ENCODE assay signal across 20 cellular contexts in the genomic region with DNA sequence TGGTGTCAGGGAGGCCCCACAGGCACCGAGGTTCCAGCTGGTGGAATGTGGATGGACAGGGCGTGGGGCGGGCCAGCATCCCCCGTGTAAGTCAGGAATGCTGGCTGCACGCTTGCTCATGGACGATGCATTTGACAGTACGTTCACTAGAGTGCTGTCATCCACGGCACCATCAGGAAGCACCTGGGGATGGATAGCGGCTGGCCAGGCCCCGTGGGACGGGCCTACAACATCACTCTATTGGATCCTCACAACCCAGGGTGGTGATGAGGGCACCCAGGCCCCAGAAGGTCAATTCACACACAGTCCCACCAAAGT.
"Had no signal": no experiment of that assay in that cellular context is flagged by ENCODE, and none has a peak within 500 bp of the region (broad histone marks: within the 10 kb centered on the region; RNA-seq: fewer than 3 reads in every experiment).

No MANE protein-coding gene starts in this region.

- H3K27ac Mint-ChIP-seq: activated CD4-positive, alpha-beta memory T cell treated with anti-CD3 and anti-CD28 coated beads, Interleukin-2, amount 10 ng/mL, durations not matched to agents 7 days and 5 days; activated CD8-positive, alpha-beta memory T cell treated with anti-CD3 and anti-CD28 coated beads, Interleukin-2, amount 10 ng/mL, durations not matched to agents 7 days and 5 days; activated naive CD8-positive, alpha-beta T cell treated with anti-CD3 and anti-CD28 coated beads, Interleukin-2, amount 10 ng/mL, durations not matched to agents 7 days and 5 days; activated T-helper 17 cell treated with anti-CD3 and anti-CD28 coated beads, Interleukin-2, amount 50 U/mL, for 72 hours; stimulated activated naive CD8-positive, alpha-beta T cell treated with anti-CD3 and anti-CD28 coated beads, Interleukin-15, Interleukin-2, amounts not matched to agents 100 ng/mL and 50 ng/mL, for 24 hours; WTC11 had no signal

- DNase-seq: activated CD4-positive, alpha-beta memory T cell treated with anti-CD3 and anti-CD28 coated beads, Interleukin-2, amount 10 ng/mL, durations not matched to agents 7 days and 5 days; activated CD4-positive, alpha-beta T cell treated with anti-CD3 and anti-CD28 coated beads for 48 hours; activated CD8-positive, alpha-beta memory T cell treated with anti-CD3 and anti-CD28 coated beads, Interleukin-2, amount 10 ng/mL, durations not matched to agents 7 days and 5 days; activated naive CD4-positive, alpha-beta T cell; activated naive CD8-positive, alpha-beta T cell treated with anti-CD3 and anti-CD28 coated beads, Interleukin-2, amount 10 ng/mL, durations not matched to agents 7 days and 5 days; activated T-cell treated with anti-CD3 and anti-CD28 coated beads, Interleukin-2, amount 50 U/mL, for 1 hour; central memory CD4-positive, alpha-beta T cell; colonic mucosa; foreskin keratinocyte; stimulated activated CD4-positive, alpha-beta T cell treated with anti-CD3 and anti-CD28 coated beads, Interleukin-2, amount 100 ng/mL, for 48 hours had no signal

- H3K4me3 ChIP-seq: colonic mucosa, prostate gland, right atrium auricular region, tibial nerve, vagina had no signal

- H3K4me3 Mint-ChIP-seq: activated CD4-positive, alpha-beta memory T cell treated with anti-CD3 and anti-CD28 coated beads, Interleukin-2, amount 10 ng/mL, durations not matched to agents 7 days and 5 days; activated CD8-positive, alpha-beta memory T cell treated with anti-CD3 and anti-CD28 coated beads, Interleukin-2, amount 10 ng/mL, durations not matched to agents 7 days and 5 days; activated naive CD8-positive, alpha-beta T cell treated with anti-CD3 and anti-CD28 coated beads, Interleukin-2, amount 10 ng/mL, durations not matched to agents 7 days and 5 days; activated T-helper 17 cell treated with anti-CD3 and anti-CD28 coated beads, Interleukin-2, amount 50 U/mL, for 72 hours; brain; neural crest cell; stimulated activated naive CD8-positive, alpha-beta T cell treated with anti-CD3 and anti-CD28 coated beads, Interleukin-15, Interleukin-2, amounts not matched to agents 100 ng/mL and 50 ng/mL, for 24 hours; WTC11 had no signal

- H3K9me3 Mint-ChIP-seq: activated CD4-positive, alpha-beta memory T cell treated with anti-CD3 and anti-CD28 coated beads, Interleukin-2, amount 10 ng/mL, durations not matched to agents 7 days and 5 days; activated naive CD8-positive, alpha-beta T cell treated with anti-CD3 and anti-CD28 coated beads, Interleukin-2, amount 10 ng/mL, durations not matched to agents 7 days and 5 days; activated T-helper 17 cell treated with anti-CD3 and anti-CD28 coated beads, Interleukin-2, amount 50 U/mL, for 72 hours; neural crest cell; stimulated activated naive CD8-positive, alpha-beta T cell treated with anti-CD3 and anti-CD28 coated beads, Interleukin-15, Interleukin-2, amounts not matched to agents 100 ng/mL and 50 ng/mL, for 24 hours; WTC11 had no signal

- ATAC-seq: activated CD8-positive, alpha-beta memory T cell treated with anti-CD3 and anti-CD28 coated beads, Interleukin-2, amount 10 ng/mL, durations not matched to agents 7 days and 5 days; activated T-helper 17 cell treated with anti-CD3 and anti-CD28 coated beads, Interleukin-2, amount 50 U/mL, for 72 hours; foreskin keratinocyte; left lobe of liver; WTC11 had no signal

- H3K36me3 ChIP-seq: colonic mucosa, prostate gland, right atrium auricular region, tibial nerve, vagina had no signal

- H3K9me3 ChIP-seq: colonic mucosa, prostate gland, right atrium auricular region, tibial nerve, vagina had no signal

- H3K4me1 Mint-ChIP-seq: activated CD8-positive, alpha-beta memory T cell treated with anti-CD3 and anti-CD28 coated beads, Interleukin-2, amount 10 ng/mL, durations not matched to agents 7 days and 5 days; activated naive CD8-positive, alpha-beta T cell treated with anti-CD3 and anti-CD28 coated beads, Interleukin-2, amount 10 ng/mL, durations not matched to agents 7 days and 5 days; activated T-helper 17 cell treated with anti-CD3 and anti-CD28 coated beads, Interleukin-2, amount 50 U/mL, for 72 hours had no signal

- H3K27ac ChIP-seq: colonic mucosa, foreskin keratinocyte, prostate gland, right atrium auricular region, tibial nerve, vagina had no signal

- H3K36me3 Mint-ChIP-seq: activated CD8-positive, alpha-beta memory T cell treated with anti-CD3 and anti-CD28 coated beads, Interleukin-2, amount 10 ng/mL, durations not matched to agents 7 days and 5 days; activated naive CD8-positive, alpha-beta T cell treated with anti-CD3 and anti-CD28 coated beads, Interleukin-2, amount 10 ng/mL, durations not matched to agents 7 days and 5 days; brain; WTC11 had no signal

- H3K4me1 ChIP-seq: colonic mucosa, foreskin keratinocyte, prostate gland, right atrium auricular region, tibial nerve, vagina had no signal

- H3K27me3 ChIP-seq: colonic mucosa, right atrium auricular region, vagina had no signal
